ENCODE assay signal across 2 cellular contexts in the genomic region with DNA sequence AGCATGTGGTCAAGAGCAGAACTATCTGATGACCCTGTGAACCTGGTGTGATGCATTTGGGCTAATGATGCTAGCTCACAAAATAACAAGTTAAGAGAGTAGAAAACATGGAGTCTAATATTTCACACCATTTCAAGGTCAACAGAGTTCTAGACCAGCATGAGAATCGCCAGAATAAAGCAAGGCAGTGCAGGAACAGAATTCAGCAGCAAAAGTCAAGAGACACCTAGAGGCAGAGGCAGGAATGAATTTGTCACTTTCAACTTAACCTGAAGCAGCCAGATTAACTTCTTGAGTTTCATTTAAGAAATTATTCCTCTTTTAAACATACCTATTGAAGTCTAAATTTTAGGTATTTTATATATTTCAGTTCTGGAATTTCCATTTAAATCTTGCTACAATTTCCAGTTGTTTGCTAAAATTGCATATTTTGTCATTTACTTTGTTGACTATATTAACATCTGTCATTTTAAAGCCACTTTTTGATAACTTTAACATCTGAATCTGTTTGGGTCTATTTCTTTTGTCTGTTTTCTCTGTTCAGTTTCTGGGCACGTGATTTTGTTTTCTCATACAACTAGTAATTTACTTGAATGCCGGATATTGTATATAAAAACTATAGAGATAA.
TF ChIP-seq lines count a peak whose summit lies in the region.

No MANE protein-coding gene starts in this region.

TF ChIP-seq in HEK293, 187 proteins besides CTCF, POLR2A, EP300 and RAD21 (continued from another document):
- TF ChIP-seq, protein P1, sequence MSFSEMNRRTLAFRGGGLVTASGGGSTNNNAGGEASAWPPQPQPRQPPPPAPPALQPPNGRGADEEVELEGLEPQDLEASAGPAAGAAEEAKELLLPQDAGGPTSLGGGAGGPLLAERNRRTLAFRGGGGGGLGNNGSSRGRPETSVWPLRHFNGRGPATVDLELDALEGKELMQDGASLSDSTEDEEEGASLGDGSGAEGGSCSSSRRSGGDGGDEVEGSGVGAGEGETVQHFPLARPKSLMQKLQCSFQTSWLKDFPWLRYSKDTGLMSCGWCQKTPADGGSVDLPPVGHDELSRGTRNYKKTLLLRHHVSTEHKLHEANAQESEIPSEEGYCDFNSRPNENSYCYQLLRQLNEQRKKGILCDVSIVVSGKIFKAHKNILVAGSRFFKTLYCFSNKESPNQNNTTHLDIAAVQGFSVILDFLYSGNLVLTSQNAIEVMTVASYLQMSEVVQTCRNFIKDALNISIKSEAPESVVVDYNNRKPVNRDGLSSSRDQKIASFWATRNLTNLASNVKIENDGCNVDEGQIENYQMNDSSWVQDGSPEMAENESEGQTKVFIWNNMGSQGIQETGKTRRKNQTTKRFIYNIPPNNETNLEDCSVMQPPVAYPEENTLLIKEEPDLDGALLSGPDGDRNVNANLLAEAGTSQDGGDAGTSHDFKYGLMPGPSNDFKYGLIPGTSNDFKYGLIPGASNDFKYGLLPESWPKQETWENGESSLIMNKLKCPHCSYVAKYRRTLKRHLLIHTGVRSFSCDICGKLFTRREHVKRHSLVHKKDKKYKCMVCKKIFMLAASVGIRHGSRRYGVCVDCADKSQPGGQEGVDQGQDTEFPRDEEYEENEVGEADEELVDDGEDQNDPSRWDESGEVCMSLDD (tag by site-specific recombination; IDR thresholded peaks at IDR 0.05) = no peak
- TF ChIP-seq SCRT2 (tag by site-specific recombination; IDR thresholded peaks at IDR 0.05) = no peak
- TF ChIP-seq ZNF292 (tag by site-specific recombination; IDR thresholded peaks at IDR 0.05; ENCODE audit: borderline replicate concordance, low read depth) = no peak
- TF ChIP-seq, protein P2, sequence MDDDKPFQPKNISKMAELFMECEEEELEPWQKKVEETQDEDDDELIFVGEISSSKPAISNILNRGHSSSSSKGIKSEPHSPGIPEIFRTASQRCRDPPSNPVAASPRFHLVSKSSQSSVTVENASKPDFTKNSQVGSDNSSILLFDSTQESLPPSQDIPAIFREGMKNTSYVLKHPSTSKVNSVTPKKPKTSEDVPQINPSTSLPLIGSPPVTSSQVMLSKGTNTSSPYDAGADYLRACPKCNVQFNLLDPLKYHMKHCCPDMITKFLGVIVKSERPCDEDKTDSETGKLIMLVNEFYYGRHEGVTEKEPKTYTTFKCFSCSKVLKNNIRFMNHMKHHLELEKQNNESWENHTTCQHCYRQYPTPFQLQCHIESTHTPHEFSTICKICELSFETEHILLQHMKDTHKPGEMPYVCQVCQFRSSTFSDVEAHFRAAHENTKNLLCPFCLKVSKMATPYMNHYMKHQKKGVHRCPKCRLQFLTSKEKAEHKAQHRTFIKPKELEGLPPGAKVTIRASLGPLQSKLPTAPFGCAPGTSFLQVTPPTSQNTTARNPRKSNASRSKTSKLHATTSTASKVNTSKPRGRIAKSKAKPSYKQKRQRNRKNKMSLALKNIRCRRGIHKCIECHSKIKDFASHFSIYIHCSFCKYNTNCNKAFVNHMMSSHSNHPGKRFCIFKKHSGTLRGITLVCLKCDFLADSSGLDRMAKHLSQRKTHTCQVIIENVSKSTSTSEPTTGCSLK (tag by site-specific recombination; IDR thresholded peaks at IDR 0.05) = no peak
- no peak for TF ChIP-seq ZNF184 (tag by site-specific recombination; IDR thresholded peaks at IDR 0.05)

TF ChIP-seq in liver, 16 proteins besides CTCF, POLR2A, EP300 and RAD21 (continued from another document):
- TF ChIP-seq, protein P3, sequence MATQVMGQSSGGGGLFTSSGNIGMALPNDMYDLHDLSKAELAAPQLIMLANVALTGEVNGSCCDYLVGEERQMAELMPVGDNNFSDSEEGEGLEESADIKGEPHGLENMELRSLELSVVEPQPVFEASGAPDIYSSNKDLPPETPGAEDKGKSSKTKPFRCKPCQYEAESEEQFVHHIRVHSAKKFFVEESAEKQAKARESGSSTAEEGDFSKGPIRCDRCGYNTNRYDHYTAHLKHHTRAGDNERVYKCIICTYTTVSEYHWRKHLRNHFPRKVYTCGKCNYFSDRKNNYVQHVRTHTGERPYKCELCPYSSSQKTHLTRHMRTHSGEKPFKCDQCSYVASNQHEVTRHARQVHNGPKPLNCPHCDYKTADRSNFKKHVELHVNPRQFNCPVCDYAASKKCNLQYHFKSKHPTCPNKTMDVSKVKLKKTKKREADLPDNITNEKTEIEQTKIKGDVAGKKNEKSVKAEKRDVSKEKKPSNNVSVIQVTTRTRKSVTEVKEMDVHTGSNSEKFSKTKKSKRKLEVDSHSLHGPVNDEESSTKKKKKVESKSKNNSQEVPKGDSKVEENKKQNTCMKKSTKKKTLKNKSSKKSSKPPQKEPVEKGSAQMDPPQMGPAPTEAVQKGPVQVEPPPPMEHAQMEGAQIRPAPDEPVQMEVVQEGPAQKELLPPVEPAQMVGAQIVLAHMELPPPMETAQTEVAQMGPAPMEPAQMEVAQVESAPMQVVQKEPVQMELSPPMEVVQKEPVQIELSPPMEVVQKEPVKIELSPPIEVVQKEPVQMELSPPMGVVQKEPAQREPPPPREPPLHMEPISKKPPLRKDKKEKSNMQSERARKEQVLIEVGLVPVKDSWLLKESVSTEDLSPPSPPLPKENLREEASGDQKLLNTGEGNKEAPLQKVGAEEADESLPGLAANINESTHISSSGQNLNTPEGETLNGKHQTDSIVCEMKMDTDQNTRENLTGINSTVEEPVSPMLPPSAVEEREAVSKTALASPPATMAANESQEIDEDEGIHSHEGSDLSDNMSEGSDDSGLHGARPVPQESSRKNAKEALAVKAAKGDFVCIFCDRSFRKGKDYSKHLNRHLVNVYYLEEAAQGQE (IDR thresholded peaks at IDR 0.05) = no peak
- TF ChIP-seq NR2F2 (IDR thresholded peaks at IDR 0.05) (no peak), RXRA (IDR thresholded peaks at IDR 0.05) (no peak), GABPA (IDR thresholded peaks at IDR 0.05 in 1 of 2, conservative IDR thresholded peaks at IDR 0.05 in 1 of 2) (no peak), SP1 (IDR thresholded peaks at IDR 0.05) (no peak)
